Comparison of ENCODE assay signal across 13 cellular contexts in genomic region chr4:80268081-80268823, GRCh38. TPM values are rescaled to one million over a fixed set of nuclear protein-coding genes. Genes with fewer than 3 reads are reported as not detected.
DNase-seq lines count a peak whose midpoint lies in the region; ATAC-seq and TF ChIP-seq lines count a peak whose summit lies in the region.
"Had no signal": no experiment of that assay in that cellular context is flagged by ENCODE, and none has a peak within 500 bp of the region (broad histone marks: within the 10 kb centered on the region; RNA-seq: fewer than 3 reads in every experiment).

No MANE protein-coding gene starts in this region.

- no CpG with 5 or more reads among the region's 31 CpGs for WGBS in iPS DF 6.9 (ENCODE audit: insufficient coverage, insufficient read length)

- no peak overlapping the region for H3K27ac Mint-ChIP-seq in activated CD8-positive, alpha-beta T cell treated with anti-CD3 and anti-CD28 coated beads for 36 hours
- no peak overlapping the region for H3K27ac Mint-ChIP-seq in activated CD8-positive, alpha-beta T cell treated with anti-CD3 and anti-CD28 coated beads, Interleukin-2, amount 10 ng/mL, durations not matched to agents 7 days and 5 days

- H3K27me3 Mint-ChIP-seq in activated CD8-positive, alpha-beta T cell treated with anti-CD3 and anti-CD28 coated beads for 36 hours: peaks cover 77% of the 10 kb centered on the region
- H3K27me3 Mint-ChIP-seq in activated CD8-positive, alpha-beta T cell treated with anti-CD3 and anti-CD28 coated beads, Interleukin-2, amount 10 ng/mL, durations not matched to agents 7 days and 5 days (ENCODE audit: low read depth): peaks cover 76% of the 10 kb centered on the region

- H3K36me3 ChIP-seq in adipocyte (ENCODE audit: control insufficient read depth, insufficient read depth, low read length, severe bottlenecking) (no peaks in the 10 kb centered on the region), iPS DF 6.9 (ENCODE audit: control insufficient read depth, insufficient read depth, low read length) (no peaks in the 10 kb centered on the region), left ventricle myocardium inferior (no peaks in the 10 kb centered on the region)
- H3K36me3 ChIP-seq: tibial nerve had no signal

- H3K9ac ChIP-seq in adipocyte (ENCODE audit: low read length): peak overlapping the region; percentile 88

- no peak for DNase-seq in activated CD8-positive, alpha-beta T cell treated with anti-CD3 and anti-CD28 coated beads for 36 hours
- DNase-seq in activated CD8-positive, alpha-beta T cell treated with anti-CD3 and anti-CD28 coated beads, Interleukin-2, amount 10 ng/mL, durations not matched to agents 7 days and 5 days: no peak
- DNase-seq in adipocyte (ENCODE audit: low read depth) (peak; percentile 78), iPS DF 6.9 (ENCODE audit: low read depth, low spot score) (no peak), stromal cell of bone marrow (ENCODE audit: low read depth) (peak; percentile 31), OCI-M2 (lab: John Stamatoyannopoulos, UW; ENCODE audit: unreplicated experiment) (no peak), left ventricle myocardium inferior (no peak), NCI-H146 treated with DMSO at 0.1 percent for 48 hours (lab: John Stamatoyannopoulos, UW; ENCODE audit: unreplicated experiment) (no peak)
- DNase-seq: stimulated activated CD4-positive, alpha-beta T cell treated with anti-CD3 and anti-CD28 coated beads, Interleukin-1b, Interleukin-23, amount 100 ng/mL, for 48 hours had no signal

- H3K9me3 Mint-ChIP-seq in activated CD8-positive, alpha-beta T cell treated with anti-CD3 and anti-CD28 coated beads for 36 hours: no peaks in the 10 kb centered on the region
- H3K9me3 Mint-ChIP-seq in activated CD8-positive, alpha-beta T cell treated with anti-CD3 and anti-CD28 coated beads, Interleukin-2, amount 10 ng/mL, durations not matched to agents 7 days and 5 days (ENCODE audit: insufficient read depth): no peaks in the 10 kb centered on the region

- no peaks in the 10 kb centered on the region for H3K36me3 Mint-ChIP-seq in activated CD8-positive, alpha-beta T cell treated with anti-CD3 and anti-CD28 coated beads for 36 hours (ENCODE audit: low read depth)
- peaks cover 4% of the 10 kb centered on the region for H3K36me3 Mint-ChIP-seq in activated CD8-positive, alpha-beta T cell treated with anti-CD3 and anti-CD28 coated beads, Interleukin-2, amount 10 ng/mL, durations not matched to agents 7 days and 5 days (ENCODE audit: low read depth)

- ATAC-seq in activated CD8-positive, alpha-beta T cell treated with anti-CD3 and anti-CD28 coated beads for 36 hours: peak; percentile 22
- ATAC-seq in activated CD8-positive, alpha-beta T cell treated with anti-CD3 and anti-CD28 coated beads, Interleukin-2, amount 10 ng/mL, durations not matched to agents 7 days and 5 days: no peak
- ATAC-seq: A549 had no signal

- H3K27ac ChIP-seq in iPS DF 6.9 (ENCODE audit: low read length) (no peak overlapping the region), left ventricle myocardium inferior (replicated peaks) (no peak overlapping the region)
- H3K27ac ChIP-seq: A549, SK-N-MC, tibial nerve had no signal

- peaks cover 34% of the 10 kb centered on the region for H3K4me1 Mint-ChIP-seq in activated CD8-positive, alpha-beta T cell treated with anti-CD3 and anti-CD28 coated beads for 36 hours (ENCODE audit: low read depth)
- peaks cover 24% of the 10 kb centered on the region for H3K4me1 Mint-ChIP-seq in activated CD8-positive, alpha-beta T cell treated with anti-CD3 and anti-CD28 coated beads, Interleukin-2, amount 10 ng/mL, durations not matched to agents 7 days and 5 days (ENCODE audit: low read depth)

- CTCF ChIA-PET in activated CD8-positive, alpha-beta T cell treated with anti-CD3 and anti-CD28 coated beads for 36 hours (lab: Charles Lee): no interaction called here
- CTCF ChIA-PET in activated CD8-positive, alpha-beta T cell treated with anti-CD3 and anti-CD28 coated beads, Interleukin-2, amount 10 ng/mL, durations not matched to agents 7 days and 5 days (lab: Charles Lee): interaction anchor here (1.0 kb wide), 1 partner anchor 56 kb away, joined by 3 read pairs; no protein-coding TSS in a partner anchor

- POLR2A ChIA-PET in activated CD8-positive, alpha-beta T cell treated with anti-CD3 and anti-CD28 coated beads for 36 hours (lab: Charles Lee): no interaction called here
- POLR2A ChIA-PET in activated CD8-positive, alpha-beta T cell treated with anti-CD3 and anti-CD28 coated beads, Interleukin-2, amount 10 ng/mL, durations not matched to agents 7 days and 5 days (lab: Charles Lee): no interaction called here

- H3K4me1 ChIP-seq in adipocyte (ENCODE audit: control insufficient read depth, insufficient read depth, low read length): peaks cover 39% of the 10 kb centered on the region
- peaks cover 9% of the 10 kb centered on the region; the same call in 1 of the 2 replicates for H3K4me1 ChIP-seq in iPS DF 6.9 (ENCODE audit: control insufficient read depth, insufficient read depth, low read length)
- H3K4me1 ChIP-seq in left ventricle myocardium inferior: peaks cover 23% of the 10 kb centered on the region
- H3K4me1 ChIP-seq: A549 had no signal

- intact Hi-C loops in activated CD8-positive, alpha-beta T cell treated with anti-CD3 and anti-CD28 coated beads for 36 hours (cut with micrococcal nuclease): no loop called here
- intact Hi-C loops in left ventricle myocardium inferior (cut with micrococcal nuclease): no loop called here

- TF ChIP-seq CTCF in activated CD8-positive, alpha-beta T cell treated with anti-CD3 and anti-CD28 coated beads for 36 hours (IDR thresholded peaks at IDR 0.05): no peak
- no peak for TF ChIP-seq CTCF in left ventricle myocardium inferior (IDR thresholded peaks at IDR 0.05; ENCODE audit: borderline replicate concordance)

- H3K9me3 ChIP-seq in adipocyte (ENCODE audit: control insufficient read depth, low read length) (no peaks in the 10 kb centered on the region), iPS DF 6.9 (ENCODE audit: control insufficient read depth, insufficient read depth, low read length) (no peaks in the 10 kb centered on the region), left ventricle myocardium inferior (replicated peaks) (no peaks in the 10 kb centered on the region)
- H3K9me3 ChIP-seq: A549, tibial nerve had no signal

- H3K27me3 ChIP-seq in adipocyte (replicated peaks; ENCODE audit: control insufficient read depth, insufficient read depth, low read length) (peaks cover 6% of the 10 kb centered on the region), iPS DF 6.9 (ENCODE audit: control insufficient read depth, insufficient read depth, low read length) (peaks cover 65% of the 10 kb centered on the region), left ventricle myocardium inferior (ENCODE audit: low read depth) (peaks cover 74% of the 10 kb centered on the region)

- no peak overlapping the region for H3K4me3 Mint-ChIP-seq in activated CD8-positive, alpha-beta T cell treated with anti-CD3 and anti-CD28 coated beads for 36 hours
- H3K4me3 Mint-ChIP-seq in activated CD8-positive, alpha-beta T cell treated with anti-CD3 and anti-CD28 coated beads, Interleukin-2, amount 10 ng/mL, durations not matched to agents 7 days and 5 days: no peak overlapping the region

- H3K4me3 ChIP-seq in adipocyte (ENCODE audit: low read length): peak overlapping the region; percentile 95
- peak overlapping the region; percentile 20; the same call in 1 of the 2 replicates for H3K4me3 ChIP-seq in iPS DF 6.9 (ENCODE audit: low read length)
- no peak overlapping the region for H3K4me3 ChIP-seq in left ventricle myocardium inferior
- H3K4me3 ChIP-seq: A549, SK-N-MC, tibial nerve had no signal

RNA-seq across cellular contexts. Expression of gene FGF5, which starts 1.8 kb away (rescaled TPM):
- total RNA-seq in activated CD8-positive, alpha-beta T cell treated with anti-CD3 and anti-CD28 coated beads for 36 hours: not detected
- total RNA-seq in activated CD8-positive, alpha-beta T cell treated with anti-CD3 and anti-CD28 coated beads, Interleukin-2, amount 10 ng/mL, durations not matched to agents 7 days and 5 days: not detected
- total RNA-seq in left ventricle myocardium inferior: 1.2 TPM
- total RNA-seq: mesenteric fat pad had no signal

Comparison
In these comparisons a context has a peak if more than half of its experiments do, and no peak if none do; other contexts are left out.
1. DNase-seq: peak in adipocyte (single experiment) and stromal cell of bone marrow (single experiment); none in activated CD8-positive, alpha-beta T cell treated with anti-CD3 and anti-CD28 coated beads for 36 hours (single experiment), activated CD8-positive, alpha-beta T cell treated with anti-CD3 and anti-CD28 coated beads, Interleukin-2, amount 10 ng/mL, durations not matched to agents 7 days and 5 days (single experiment), iPS DF 6.9 (single experiment), OCI-M2 (single experiment), left ventricle myocardium inferior (single experiment) and NCI-H146 treated with DMSO at 0.1 percent for 48 hours (single experiment).